ENCODE assay signal across 8 cellular contexts in genomic region chr5:175478008-175478383, GRCh38. TPM values are rescaled to one million over a fixed set of nuclear protein-coding genes. Genes with fewer than 3 reads are reported as not detected.
DNase-seq lines count a peak whose midpoint lies in the region; ATAC-seq and TF ChIP-seq lines count a peak whose summit lies in the region.

No MANE protein-coding gene starts in this region.

- H3K36me3 Mint-ChIP-seq in CD4-positive, alpha-beta memory T cell = peaks cover 8 to 36% of the 10 kb centered on the region in 2 donors
- peaks cover 8% of the 10 kb centered on the region for H3K36me3 Mint-ChIP-seq in osteocyte (ENCODE audit: unreplicated experiment)

- no peak for ATAC-seq in HG03571 (IDR thresholded peaks at IDR 0.05; ENCODE audit: unreplicated experiment)

- H3K9me3 ChIP-seq in CD4-positive, alpha-beta memory T cell (ENCODE audit: control insufficient read depth in 1 of 2, low read length in 2 of 2) = no peaks in the 10 kb centered on the region
- no peaks in the 10 kb centered on the region for H3K9me3 ChIP-seq in endocrine pancreas (ENCODE audit: control insufficient read depth, low read length)

- H3K9ac ChIP-seq in endocrine pancreas (ENCODE audit: control insufficient read depth, insufficient read depth, low read length) = peak overlapping the region; percentile 82

- no peaks in the 10 kb centered on the region for H3K36me3 ChIP-seq in CD4-positive, alpha-beta memory T cell (ENCODE audit: insufficient read depth, low read length)
- no peaks in the 10 kb centered on the region for H3K36me3 ChIP-seq in endocrine pancreas (ENCODE audit: control insufficient read depth, insufficient read depth, low read length)

- H3K4me1 Mint-ChIP-seq in CD4-positive, alpha-beta memory T cell = peaks cover 36 to 61% (median 46%) of the 10 kb centered on the region in 4 donors
- H3K4me1 Mint-ChIP-seq in osteocyte (ENCODE audit: unreplicated experiment) = peaks cover 21% of the 10 kb centered on the region

- CTCF ChIA-PET in CD4-positive, alpha-beta memory T cell (lab: Charles Lee; ENCODE audit: partially characterized antibody) = interaction anchor here (0.8 to 5.7 kb wide), 5 partner anchors 12 to 241 kb away, joined by 3 to 45 read pairs (median 5); no protein-coding TSS in a partner anchor

- intact Hi-C loops in CD4-positive, alpha-beta memory T cell (cut with micrococcal nuclease) = loop anchor here (1.0 to 2.0 kb wide), 3 partner anchors 13 to 181 kb away; partner anchors contain the start of gene HRH2

- H3K27me3 ChIP-seq in CD4-positive, alpha-beta memory T cell (ENCODE audit: insufficient read depth, low read length) = no peaks in the 10 kb centered on the region
- no peaks in the 10 kb centered on the region for H3K27me3 ChIP-seq in endocrine pancreas (ENCODE audit: control insufficient read depth, insufficient read depth, low read length)

- POLR2A ChIA-PET in CD4-positive, alpha-beta memory T cell (lab: Charles Lee; ENCODE audit: partially characterized antibody) = interaction anchor here (0.7 to 4.7 kb wide), 8 partner anchors 8 to 910 kb away, joined by 3 to 69 read pairs (median 4); partner anchors contain the start of gene NOP16

- H3K27ac Mint-ChIP-seq in CD4-positive, alpha-beta memory T cell = peak overlapping the region; percentile 48 to 91 (median 82)
- H3K27ac Mint-ChIP-seq in osteocyte (ENCODE audit: unreplicated experiment) = peak overlapping the region; percentile 66

- H3K4me3 Mint-ChIP-seq in CD4-positive, alpha-beta memory T cell = peak overlapping the region; percentile 86 to 94 (median 88)
- H3K4me3 Mint-ChIP-seq in osteocyte (ENCODE audit: unreplicated experiment) = peak overlapping the region; percentile 76

- H3K4me1 ChIP-seq in CD4-positive, alpha-beta memory T cell (ENCODE audit: insufficient read depth, low read length) = peaks cover 41% of the 10 kb centered on the region
- peaks cover 4% of the 10 kb centered on the region for H3K4me1 ChIP-seq in endocrine pancreas (ENCODE audit: control insufficient read depth, insufficient read depth, low read length)

- TF ChIP-seq CTCF in osteocyte (IDR thresholded peaks at IDR 0.05) = no peak

- DNase-seq in CD4-positive, alpha-beta memory T cell = no peak
- DNase-seq in NCI-H774 (lab: John Stamatoyannopoulos, UW) = peak; percentile 51
- no peak for DNase-seq in osteocyte (ENCODE audit: extremely low spot score, unreplicated experiment)
- no peak for DNase-seq in cerebellar cortex (ENCODE audit: low spot score)
- no peak for DNase-seq in GM19240 (ENCODE audit: insufficient read length, low spot score)
- DNase-seq in stimulated activated CD4-positive, alpha-beta T cell treated with anti-CD3 and anti-CD28 coated beads, Interleukin-2, amount 100 ng/mL, for 48 hours = no peak

- peak overlapping the region; percentile 60 for H3K27ac ChIP-seq in CD4-positive, alpha-beta memory T cell (ENCODE audit: low read depth, low read length)

- H3K9me3 Mint-ChIP-seq in CD4-positive, alpha-beta memory T cell = no peaks in the 10 kb centered on the region
- no peaks in the 10 kb centered on the region for H3K9me3 Mint-ChIP-seq in osteocyte (ENCODE audit: unreplicated experiment)

- H3K27me3 Mint-ChIP-seq in CD4-positive, alpha-beta memory T cell = no peaks in the 10 kb centered on the region
- peaks cover 26% of the 10 kb centered on the region for H3K27me3 Mint-ChIP-seq in osteocyte (ENCODE audit: unreplicated experiment)

- peak overlapping the region in 1 of 2 donors; percentile 84 for H3K4me3 ChIP-seq in CD4-positive, alpha-beta memory T cell (ENCODE audit: low read length in 2 of 2)
- H3K4me3 ChIP-seq in endocrine pancreas (ENCODE audit: control insufficient read depth, insufficient read depth, low read length) = peak overlapping the region; percentile 80

RNA-seq across cellular contexts. Expression of gene SFXN1, which starts 0.4 kb away (rescaled TPM):
- total RNA-seq in CD4-positive, alpha-beta memory T cell = 100 to 1,000 TPM in 1 of 2 experiments, 10 to 100 TPM in 1; 99.2 to 111 TPM
- polyA plus RNA-seq in CD4-positive, alpha-beta memory T cell = 10 to 100 TPM; 75.9 to 83.9 TPM
- 39.7 and 44.6 TPM in 2 replicates for total RNA-seq in osteocyte

RNA-seq across cellular contexts. Expression of gene DRD1, which starts 34.0 kb away (rescaled TPM):
- total RNA-seq in CD4-positive, alpha-beta memory T cell = not detected
- not detected for polyA plus RNA-seq in CD4-positive, alpha-beta memory T cell
- total RNA-seq in osteocyte = not detected in 2 replicates
